27 cellular contexts compared by ENCODE assay signal in genomic region chrY:17202395-17202794, GRCh38.
"Had no signal": no experiment of that assay in that cellular context is flagged by ENCODE, and none has a peak within 500 bp of the region (broad histone marks: within the 10 kb centered on the region; RNA-seq: fewer than 3 reads in every experiment).

No MANE protein-coding gene starts in this region.

- FAIRE-seq: urothelium cell line had no signal

- DNase-seq: stimulated activated CD4-positive, alpha-beta T cell treated with anti-CD3 and anti-CD28 coated beads, Interleukin-2, amount 100 ng/mL, for 48 hours; stimulated activated CD4-positive, alpha-beta T cell treated with anti-CD3 and anti-CD28 coated beads, Interleukin-4, amount 100 ng/mL, for 1 hour; stimulated activated CD4-positive, alpha-beta T cell treated with anti-CD3 and anti-CD28 coated beads, Interleukin-4, amount 100 ng/mL, for 24 hours; stimulated activated CD4-positive, alpha-beta T cell treated with anti-CD3 and anti-CD28 coated beads, Interleukin-4, amount 100 ng/mL, for 4 hours; stimulated activated CD8-positive, alpha-beta memory T cell treated with anti-CD3 and anti-CD28 coated beads, Interleukin-4, amount 100 ng/mL, for 48 hours; stimulated activated naive B cell treated with anti-CD40 and anti-IgM and Interleukin-4, amounts not matched to agents 10 μg/mL and 1 μg/mL and 100 μg/mL, for 72 hours; stimulated activated naive CD4-positive, alpha-beta T cell; stimulated activated naive CD4-positive, alpha-beta T cell treated with Interleukin-2 at 50 U/mL for 16 hours; stimulated activated naive CD8-positive, alpha-beta T cell treated with anti-CD3 and anti-CD28 coated beads, Interleukin-15, amount 100 ng/mL, for 72 hours; stimulated activated naive CD8-positive, alpha-beta T cell treated with anti-CD3 and anti-CD28 coated beads, Interleukin-15, Interleukin-2, amounts not matched to agents 100 U/mL and 50 U/mL, for 24 hours; stomach; substantia nigra; testis; thyroid gland; tibial artery; transverse colon; trophoblast cell; upper lobe of left lung; upper lobe of right lung; uterus had no signal

- H3K27ac ChIP-seq: stomach, suprapubic skin, testis, thoracic aorta, thyroid gland, tibial artery, tibial nerve, transverse colon, upper lobe of left lung, upper lobe of right lung, uterus, vagina had no signal

- ATAC-seq: stimulated activated effector memory CD8-positive, alpha-beta T cell treated with anti-CD3 and anti-CD28 coated beads, Interleukin-12 subunit alpha, Interleukin-12 subunit beta, amount 100 ng/mL, for 72 hours; stimulated activated memory B cell treated with anti-CD40 and anti-IgM and Interleukin-4, amounts not matched to agents 10 μg/mL and 1 μg/mL and 100 μg/mL, for 72 hours; stimulated activated naive B cell treated with anti-CD40 and anti-IgM and Interleukin-4, amounts not matched to agents 10 μg/mL and 1 μg/mL and 100 μg/mL, for 72 hours; stimulated activated naive CD8-positive, alpha-beta T cell treated with anti-CD3 and anti-CD28 coated beads, Interleukin-15, amount 100 ng/mL, for 72 hours; stimulated activated naive CD8-positive, alpha-beta T cell treated with anti-CD3 and anti-CD28 coated beads, Interleukin-15, Interleukin-2, amounts not matched to agents 100 U/mL and 50 U/mL, for 24 hours; upper lobe of right lung had no signal

- H3K4me1 ChIP-seq: stomach, suprapubic skin, testis, thyroid gland, tibial artery, tibial nerve, transverse colon, upper lobe of left lung, upper lobe of right lung, uterus, vagina had no signal

- H3K36me3 ChIP-seq: stomach, suprapubic skin, thoracic aorta, thyroid gland, tibial artery, tibial nerve, transverse colon, upper lobe of left lung, upper lobe of right lung, uterus, vagina had no signal

- H3K4me3 ChIP-seq: stomach, suprapubic skin, testis, thoracic aorta, thyroid gland, tibial artery, tibial nerve, transverse colon, upper lobe of left lung, upper lobe of right lung, uterus, vagina had no signal

- H3K9me3 ChIP-seq: stomach, suprapubic skin, testis, thoracic aorta, thyroid gland, tibial artery, tibial nerve, transverse colon, upper lobe of left lung, upper lobe of right lung, uterus, vagina had no signal

- H3K27me3 ChIP-seq: stomach, suprapubic skin, testis, thyroid gland, tibial artery, tibial nerve, transverse colon, upper lobe of left lung, upper lobe of right lung, uterus, vagina had no signal
